In genomic region chr4:86720508-86721068, GRCh38 we compare ENCODE assay signal across 18 cellular contexts.
DNase-seq lines count a peak whose midpoint lies in the region; ATAC-seq and TF ChIP-seq lines count a peak whose summit lies in the region.
"Had no signal": no experiment of that assay in that cellular context is flagged by ENCODE, and none has a peak within 500 bp of the region (broad histone marks: within the 10 kb centered on the region; RNA-seq: fewer than 3 reads in every experiment).

No MANE protein-coding gene starts in this region.

- no peak overlapping the region; the same call in 1 of the 2 replicates for H3K4me2 ChIP-seq in SK-N-SH
- no peak overlapping the region for H3K4me2 ChIP-seq in fibroblast of lung (ENCODE audit: extremely low read depth, insufficient read depth, low read length)
- H3K4me2 ChIP-seq: KMS-11 had no signal

- H3K27ac ChIP-seq in SK-N-SH (ENCODE audit: low read depth in 2 of 2, low read length in 1 of 2) = peak overlapping the region in 1 of 2 experiments; percentile 58; a peak in 2 of 4 replicates
- H3K27ac ChIP-seq in fibroblast of lung (ENCODE audit: insufficient read depth, low read length) = no peak overlapping the region
- H3K27ac ChIP-seq in coronary artery = no peak overlapping the region
- H3K27ac ChIP-seq: gastroesophageal sphincter, KMS-11, neutrophil had no signal

- ATAC-seq in activated T-cell treated with anti-CD3 and anti-CD28 coated beads, Interleukin-2, amount 50 U/mL, for 72 hours (replicated peaks in 1 of 2) = no peak
- ATAC-seq in HG03097 (IDR thresholded peaks at IDR 0.05; ENCODE audit: low FRiP score, unreplicated experiment) = no peak
- ATAC-seq: gastroesophageal sphincter had no signal

- WGBS in SK-N-SH (ENCODE audit: low lambda C conversion rate) = 31% methylated on average over 3 of the region's 3 CpGs

- H3K4me3 Mint-ChIP-seq in activated T-cell treated with anti-CD3 and anti-CD28 coated beads, Interleukin-2, amount 50 U/mL, for 72 hours = no peak overlapping the region
- H3K4me3 Mint-ChIP-seq: mesothelial cell of epicardium; T-helper 1 cell treated with Interleukin-12 subunit alpha and Interleukin-12 subunit beta and Interleukin-4 antibody, amounts not matched to agents 30 μg/mL and 1 μg/mL, for 36 hours had no signal

- H3K4me1 Mint-ChIP-seq in activated T-cell treated with anti-CD3 and anti-CD28 coated beads, Interleukin-2, amount 50 U/mL, for 72 hours (ENCODE audit: low read depth) = no peaks in the 10 kb centered on the region
- H3K4me1 Mint-ChIP-seq: mesothelial cell of epicardium had no signal

- TF ChIP-seq RAD21 in SK-N-SH (IDR thresholded peaks at IDR 0.05; ENCODE audit: low read length) = no peak

- H4K20me1 ChIP-seq in SK-N-SH (ENCODE audit: insufficient read depth) = no peaks in the 10 kb centered on the region
- H4K20me1 ChIP-seq in fibroblast of lung (ENCODE audit: control insufficient read depth, extremely low read depth, insufficient read depth, low read length) = no peaks in the 10 kb centered on the region

- peaks cover 12 to 32% of the 10 kb centered on the region in 2 experiments for H3K36me3 ChIP-seq in SK-N-SH (replicated peaks in 1 of 2; ENCODE audit: control insufficient read depth in 1 of 2, insufficient read depth in 2 of 2, low read length in 1 of 2)
- peaks cover 1% of the 10 kb centered on the region for H3K36me3 ChIP-seq in fibroblast of lung (ENCODE audit: control insufficient read depth, insufficient read depth, low read length)
- H3K36me3 ChIP-seq: neutrophil had no signal

- TF ChIP-seq CTCF in SK-N-SH (IDR thresholded peaks at IDR 0.05) = no peak
- TF ChIP-seq CTCF in fibroblast of lung (conservative IDR thresholded peaks at IDR 0.05 in 1 of 2, IDR thresholded peaks at IDR 0.05 in 1 of 2; ENCODE audit: low read depth in 1 of 2, low read length in 2 of 2) = no peak
- no peak for TF ChIP-seq CTCF in coronary artery (IDR thresholded peaks at IDR 0.05)

- no peaks in the 10 kb centered on the region for H3K27me3 ChIP-seq in SK-N-SH (ENCODE audit: insufficient read depth)
- H3K27me3 ChIP-seq in fibroblast of lung (ENCODE audit: control insufficient read depth, insufficient read depth, low read length) = no peaks in the 10 kb centered on the region
- H3K27me3 ChIP-seq: gastroesophageal sphincter, neutrophil had no signal

- H3K9ac ChIP-seq in SK-N-SH (peak overlapping the region; percentile 39; the same call in 1 of the 2 replicates), fibroblast of lung (ENCODE audit: insufficient read depth, low read length) (no peak overlapping the region)
- H3K9ac ChIP-seq: KMS-11 had no signal

- H2AFZ ChIP-seq in SK-N-SH (ENCODE audit: low read depth) (peak overlapping the region; percentile 30; the same call in 1 of the 2 replicates), fibroblast of lung (ENCODE audit: low read length) (no peak overlapping the region)

- no peaks in the 10 kb centered on the region for H3K9me2 ChIP-seq in SK-N-SH

- H3K9me3 ChIP-seq in SK-N-SH = no peaks in the 10 kb centered on the region
- H3K9me3 ChIP-seq in fibroblast of lung (ENCODE audit: control insufficient read depth, insufficient read depth, low read depth, low read length) = no peaks in the 10 kb centered on the region
- H3K9me3 ChIP-seq: gastroesophageal sphincter, neutrophil had no signal

- no peak overlapping the region for H3K27ac Mint-ChIP-seq in activated T-cell treated with anti-CD3 and anti-CD28 coated beads, Interleukin-2, amount 50 U/mL, for 72 hours
- H3K27ac Mint-ChIP-seq: mesothelial cell of epicardium; T-helper 1 cell treated with Interleukin-12 subunit alpha and Interleukin-12 subunit beta and Interleukin-4 antibody, amounts not matched to agents 30 μg/mL and 1 μg/mL, for 36 hours had no signal

- peaks cover 7% of the 10 kb centered on the region for H3F3A ChIP-seq in SK-N-SH (replicated peaks; ENCODE audit: insufficient read depth)

- H3K4me3 ChIP-seq in SK-N-SH (ENCODE audit: low read depth in 2 of 2, low read length in 1 of 2) (no peak overlapping the region), fibroblast of lung (replicated peaks in 1 of 4; ENCODE audit: control extremely low read depth in 1 of 4, insufficient read depth in 1 of 4, low read depth in 3 of 4, low read length in 4 of 4) (no peak overlapping the region), coronary artery (no peak overlapping the region)
- H3K4me3 ChIP-seq: gastroesophageal sphincter had no signal

- H3K27me3 Mint-ChIP-seq in activated T-cell treated with anti-CD3 and anti-CD28 coated beads, Interleukin-2, amount 50 U/mL, for 72 hours (ENCODE audit: low read depth) = no peaks in the 10 kb centered on the region

- no peaks in the 10 kb centered on the region for H3K9me3 Mint-ChIP-seq in activated T-cell treated with anti-CD3 and anti-CD28 coated beads, Interleukin-2, amount 50 U/mL, for 72 hours
- H3K9me3 Mint-ChIP-seq: T-helper 1 cell treated with Interleukin-12 subunit alpha and Interleukin-12 subunit beta and Interleukin-4 antibody, amounts not matched to agents 30 μg/mL and 1 μg/mL, for 36 hours had no signal

- DNase-seq in EH (ENCODE audit: low read depth) = peak; percentile 29
- no peak for DNase-seq in SK-N-SH
- peak; percentile 17 to 61 for DNase-seq in fibroblast of lung (ENCODE audit: low read depth in 2 of 2)
- DNase-seq in putamen (ENCODE audit: low spot score) = peak; percentile 47
- DNase-seq in activated T-cell treated with anti-CD3 and anti-CD28 coated beads, Interleukin-2, amount 50 U/mL, for 72 hours = no peak
- DNase-seq in coronary artery (ENCODE audit: low spot score) = no peak
- no peak for DNase-seq in NCI-H2081 treated with DMSO at 0.1 percent for 48 hours (lab: John Stamatoyannopoulos, UW)
- DNase-seq: activated CD4-positive, CD25-positive, alpha-beta regulatory T cell treated with anti-CD3 and anti-CD28 coated beads, Interleukin-2, amount 50 U/mL, for 72 hours; activated T-cell treated with anti-CD3 and anti-CD28 coated beads for 4 hours; AML-193; NCI-H187; NCI-H524 had no signal

- POLR2A ChIA-PET in SK-N-SH (lab: Yijun Ruan, JAX) = no interaction called here

- TF ChIP-seq EP300 in SK-N-SH (IDR thresholded peaks at IDR 0.05; ENCODE audit: borderline replicate concordance in 1 of 2, low read depth in 1 of 2, low read length in 1 of 2) = no peak

- CTCF ChIA-PET in SK-N-SH (lab: Yijun Ruan, JAX) = no interaction called here

- no peaks in the 10 kb centered on the region for H3K36me3 Mint-ChIP-seq in activated T-cell treated with anti-CD3 and anti-CD28 coated beads, Interleukin-2, amount 50 U/mL, for 72 hours (ENCODE audit: insufficient read depth in 2 of 2)

- H3K79me2 ChIP-seq in SK-N-SH (ENCODE audit: insufficient read depth) = no peaks in the 10 kb centered on the region
- no peaks in the 10 kb centered on the region for H3K79me2 ChIP-seq in fibroblast of lung (ENCODE audit: control insufficient read depth, insufficient read depth, low read length)

- H3K4me1 ChIP-seq in SK-N-SH (ENCODE audit: control insufficient read depth in 1 of 2, insufficient read depth in 2 of 2, low read depth in 1 of 2, low read length in 1 of 2) = peaks cover 0 to 8% of the 10 kb centered on the region in 2 experiments; a peak in 1 of 4 replicates
- no peaks in the 10 kb centered on the region for H3K4me1 ChIP-seq in fibroblast of lung (ENCODE audit: control insufficient read depth, extremely low read depth, insufficient read depth, low read length)
- H3K4me1 ChIP-seq: gastroesophageal sphincter had no signal

TF ChIP-seq in SK-N-SH, 30 proteins besides CTCF, POLR2A, EP300 and RAD21:
- no peak for TF ChIP-seq CHD2 (IDR thresholded peaks at IDR 0.05; ENCODE audit: low read length, partially characterized antibody)
- TF ChIP-seq USF1 (IDR thresholded peaks at IDR 0.05; ENCODE audit: borderline replicate concordance, low read depth) = no peak
- peak; percentile 55 for TF ChIP-seq JUND (IDR thresholded peaks at IDR 0.05)
- TF ChIP-seq IRF3 (IDR thresholded peaks at IDR 0.05; ENCODE audit: low read depth, low read length) = no peak
- no peak for TF ChIP-seq GABPA (IDR thresholded peaks at IDR 0.05; ENCODE audit: low read depth)
- TF ChIP-seq ZBTB33 (IDR thresholded peaks at IDR 0.05; ENCODE audit: borderline replicate concordance, low read depth) = no peak
- TF ChIP-seq FOSL2 (IDR thresholded peaks at IDR 0.05; ENCODE audit: borderline replicate concordance, low read depth) = peak; percentile 72

Comparison
In these comparisons a context has a peak if more than half of its experiments do, and no peak if none do; other contexts are left out.
1. DNase-seq: peak in EH (single experiment), fibroblast of lung (2 of 2) and putamen (single experiment); none in SK-N-SH (single experiment), activated T-cell treated with anti-CD3 and anti-CD28 coated beads, Interleukin-2, amount 50 U/mL, for 72 hours (0 of 2), coronary artery (single experiment) and NCI-H2081 treated with DMSO at 0.1 percent for 48 hours (single experiment).